In the genomic region with DNA sequence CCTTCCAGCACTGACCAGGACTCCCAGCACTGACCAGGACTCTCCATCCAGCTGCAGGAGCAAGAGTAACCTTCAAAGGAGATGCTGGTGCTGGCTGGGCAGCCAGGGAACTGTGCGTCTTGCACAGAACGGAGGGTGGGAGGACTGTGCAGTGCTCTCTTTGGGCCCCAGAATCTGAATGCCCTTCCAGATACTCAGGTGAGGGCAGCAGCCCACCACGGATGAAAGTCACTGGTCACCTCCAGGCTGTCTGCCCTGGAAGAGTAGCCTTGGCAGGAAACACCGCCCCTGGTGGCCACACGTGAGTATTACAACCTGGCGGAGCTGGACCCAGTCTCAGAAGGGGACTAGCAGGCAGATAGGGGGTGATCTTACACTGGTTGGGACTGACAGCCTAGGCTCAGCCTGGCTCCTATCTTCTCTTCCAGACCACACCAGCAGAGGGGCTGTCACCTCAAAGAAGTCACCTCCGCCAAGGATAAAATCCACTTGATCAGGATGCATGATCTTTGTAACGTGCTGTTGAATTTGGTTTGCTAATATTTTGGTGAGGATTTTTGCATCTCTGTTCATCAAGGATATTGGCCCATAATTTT, we compare ENCODE assay signal across 8 cellular contexts. TPM values are rescaled to one million over a fixed set of nuclear protein-coding genes. Genes with fewer than 3 reads are reported as not detected.
DNase-seq lines count a peak whose midpoint lies in the region; ATAC-seq, FAIRE-seq and TF ChIP-seq lines count a peak whose summit lies in the region.

No MANE protein-coding gene starts in this region.

- no peaks in the 10 kb centered on the region for H3K27me3 ChIP-seq in H1 (replicated peaks in 1 of 4; ENCODE audit: control insufficient read depth in 3 of 4, extremely low read depth in 1 of 4, insufficient read depth in 3 of 4, low read length in 3 of 4)

- H2BK5ac ChIP-seq in H1 (ENCODE audit: low read depth, low read length) = no peak overlapping the region

- H3K18ac ChIP-seq in H1 (ENCODE audit: extremely low read depth, low read length) = no peak overlapping the region

- no peak overlapping the region for H4K5ac ChIP-seq in H1 (ENCODE audit: insufficient read length, low read depth, low read length)

- in situ Hi-C loops in G401 (cut with HindIII; ENCODE audit: low sequenced_read_pairs) = no loop called here

- TF ChIP-seq EP300 in H1 (IDR thresholded peaks at IDR 0.05; ENCODE audit: borderline replicate concordance in 1 of 2, low read depth in 2 of 2, low read length in 2 of 2) = no peak

- no peaks in the 10 kb centered on the region for H4K20me1 ChIP-seq in H1 (replicated peaks in 1 of 2; ENCODE audit: control insufficient read depth in 1 of 2, insufficient read depth in 2 of 2, low read length in 2 of 2)

- no peaks in the 10 kb centered on the region for H3K79me1 ChIP-seq in H1 (ENCODE audit: low read depth, low read length)

- peak in 2 of 3 experiments; percentile 99 to 100; a peak in 3 of 4 replicates for TF ChIP-seq CTCF in H1 (IDR thresholded peaks at IDR 0.05; ENCODE audit: control extremely low read depth in 1 of 3, insufficient read depth in 1 of 3, low read depth in 1 of 3, low read length in 3 of 3)

- no peaks in the 10 kb centered on the region; the same call in 1 of the 2 replicates for H3K23me2 ChIP-seq in H1 (ENCODE audit: low read depth, low read length)

- H3K23ac ChIP-seq in H1 (ENCODE audit: insufficient read length) = no peak overlapping the region

- peak; percentile 81 for DNase-seq in G401 (ENCODE audit: low spot score)
- DNase-seq in HS-27A (ENCODE audit: low read depth) = peak; percentile 11
- DNase-seq in NOMO-1 (lab: John Stamatoyannopoulos, UW; ENCODE audit: unreplicated experiment in 2 of 2) = peak; percentile 55 to 61
- DNase-seq in activated CD8-positive, alpha-beta memory T cell treated with anti-CD3 and anti-CD28 coated beads for 1 hour (ENCODE audit: extremely low read depth in 1 of 2, low read depth in 1 of 2) = peak; percentile 15 to 58
- DNase-seq in H1 (ENCODE audit: low read depth in 1 of 2, low spot score in 2 of 2) = peak; percentile 84 to 99
- DNase-seq in mesenteric fat pad (ENCODE audit: low spot score) = peak; percentile 92
- DNase-seq in stimulated activated CD8-positive, alpha-beta memory T cell treated with anti-CD3 and anti-CD28 coated beads, Interleukin-4, amount 100 ng/mL, for 1 hour (ENCODE audit: low read depth in 2 of 2, low spot score in 1 of 2) = peak; percentile 60 to 62

- H3K14ac ChIP-seq in H1 (ENCODE audit: insufficient read length) = no peak overlapping the region

- no peak overlapping the region for H2BK20ac ChIP-seq in H1 (ENCODE audit: low read length)

- TF ChIP-seq POLR2A in H1 (IDR thresholded peaks at IDR 0.05; ENCODE audit: control extremely low read depth in 1 of 2, low read depth in 2 of 2, low read length in 2 of 2) = no peak

- peak; percentile 86 for FAIRE-seq in H1 (lab: Jason Lieb, UNC)

- H3K4me2 ChIP-seq in H1 (ENCODE audit: insufficient read depth in 1 of 2, low read depth in 2 of 2, low read length in 2 of 2) = no peak overlapping the region

- no peak for ATAC-seq in HG02981 (IDR thresholded peaks at IDR 0.05; ENCODE audit: unreplicated experiment)

- H2AFZ ChIP-seq in H1 (ENCODE audit: low read length) = 0 out of 2 replicates have a peak overlapping the region, but pooled peaks have one; percentile 52

- no peaks in the 10 kb centered on the region for H3K9me3 ChIP-seq in H1 (ENCODE audit: insufficient read depth in 2 of 2, low read depth in 1 of 2, low read length in 1 of 2)

- peak; percentile 79 to 88 for TF ChIP-seq RAD21 in H1 (IDR thresholded peaks at IDR 0.05 in 1 of 2, conservative IDR thresholded peaks at IDR 0.05 in 1 of 2; ENCODE audit: low read depth in 2 of 2, low read length in 2 of 2)

- H3K4me3 ChIP-seq in H1 (ENCODE audit: extremely low read depth in 1 of 4, insufficient read depth in 2 of 4, low read depth in 3 of 4, low read length in 4 of 4) = no peak overlapping the region

- H3K4me1 ChIP-seq in H1 (replicated peaks in 1 of 4; ENCODE audit: control insufficient read depth in 3 of 4, insufficient read depth in 4 of 4, low read length in 3 of 4) = peaks cover 0 to 10% (median 5%) of the 10 kb centered on the region in 4 experiments; a peak in 6 of 7 replicates

- H2BK120ac ChIP-seq in H1 (replicated peaks; ENCODE audit: low read depth, low read length) = no peak overlapping the region

- WGBS in H1 (ENCODE audit: extremely low coverage in 1 of 2, insufficient coverage in 1 of 2, insufficient read length in 1 of 2, insufficient replicate concordance in 2 of 2, low coverage in 1 of 2, low lambda C conversion rate in 2 of 2, missing lambda C conversion rate in 1 of 2), 2 experiments = 26% methylated on average over 8 of the region's 8 CpGs; no CpG with 5 or more reads in 1 of the 2 experiments

- no peak overlapping the region for H3K56ac ChIP-seq in H1 (replicated peaks; ENCODE audit: insufficient read length, low read depth, low read length)

- POLR2A ChIA-PET in H1 (lab: Charles Lee; ENCODE audit: partially characterized antibody) = interaction anchor here (1.0 to 1.7 kb wide), 4 partner anchors 9 to 395 kb away, joined by 3 to 5 read pairs (median 4); partner anchors contain the start of genes MED22 and RPL7A

- H4K91ac ChIP-seq in H1 (replicated peaks; ENCODE audit: insufficient read length, low read length) = peak overlapping the region; percentile 58

- no peak overlapping the region; the same call in 1 of the 2 replicates for H4K8ac ChIP-seq in H1 (ENCODE audit: extremely low read depth, insufficient read depth, low read length)

- no peak overlapping the region for H3K9ac ChIP-seq in H1 (replicated peaks in 1 of 4; ENCODE audit: extremely low read depth in 1 of 4, low read depth in 3 of 4, low read length in 3 of 4)

- CTCF ChIA-PET in H1 (lab: Charles Lee; ENCODE audit: partially characterized antibody) = interaction anchor here (0.5 to 4.7 kb wide), 58 partner anchors 9 to 414 kb away, joined by 3 to 39 read pairs (median 4); partner anchors contain the start of gene ADAMTSL2

- no peaks in the 10 kb centered on the region for H3K36me3 ChIP-seq in H1 (ENCODE audit: control insufficient read depth in 2 of 4, insufficient read depth in 4 of 4, low read length in 3 of 4)

- H3K79me2 ChIP-seq in H1 (ENCODE audit: control insufficient read depth in 1 of 2, insufficient read depth in 2 of 2, low read length in 2 of 2) = no peaks in the 10 kb centered on the region

- no peak overlapping the region for H3K4ac ChIP-seq in H1 (replicated peaks; ENCODE audit: insufficient read length, low read depth, low read length)

- H3K27ac ChIP-seq in H1 (ENCODE audit: low read depth, low read length) = no peak overlapping the region

- H2BK12ac ChIP-seq in H1 (ENCODE audit: low read depth, low read length) = no peak overlapping the region; the same call in 1 of the 2 replicates

- H2AK5ac ChIP-seq in H1 (ENCODE audit: low read depth, low read length) = no peak overlapping the region

- no peak overlapping the region for H2BK15ac ChIP-seq in H1 (ENCODE audit: low read length)

TF ChIP-seq in H1, 55 proteins besides CTCF, POLR2A, EP300 and RAD21 (continues in another document):
- TF ChIP-seq SAP30 (IDR thresholded peaks at IDR 0.05; ENCODE audit: insufficient read depth, insufficient replicate concordance, low read length) = no peak
- no peak for TF ChIP-seq TEAD4 (IDR thresholded peaks at IDR 0.05; ENCODE audit: low read depth, low read length)
- peak; percentile 16; the same call in 1 of the 2 replicates for TF ChIP-seq SP1 (IDR thresholded peaks at IDR 0.05; ENCODE audit: low read depth, low read length)
- no peak for TF ChIP-seq KDM1A (IDR thresholded peaks at IDR 0.05; ENCODE audit: borderline replicate concordance, low read length)
- TF ChIP-seq POU5F1 (IDR thresholded peaks at IDR 0.05; ENCODE audit: low read depth, low read length) = no peak
- TF ChIP-seq E2F6 (IDR thresholded peaks at IDR 0.05) = no peak
- peak; percentile 59 for TF ChIP-seq MAX (IDR thresholded peaks at IDR 0.05)
- TF ChIP-seq GABPA (IDR thresholded peaks at IDR 0.05; ENCODE audit: borderline replicate concordance, insufficient read depth, low read length) = no peak; the same call in 1 of the 2 replicates
- no peak for TF ChIP-seq CEBPB (IDR thresholded peaks at IDR 0.05; ENCODE audit: low read depth, low read length)
- no peak for TF ChIP-seq TCF12 (IDR thresholded peaks at IDR 0.05; ENCODE audit: low read depth, low read length)
- 0 out of 2 replicates have a peak, but pooled peaks have one; percentile 40 for TF ChIP-seq JUND (IDR thresholded peaks at IDR 0.05; ENCODE audit: low read length)
- TF ChIP-seq CBX8 (IDR thresholded peaks at IDR 0.05; ENCODE audit: borderline replicate concordance, low read depth, low read length) = no peak
- no peak for TF ChIP-seq RNF2 (IDR thresholded peaks at IDR 0.05; ENCODE audit: borderline replicate concordance, low read depth, low read length, missing control alignments, poor library complexity, severe bottlenecking)
- no peak for TF ChIP-seq CTBP2 (IDR thresholded peaks at IDR 0.05; ENCODE audit: borderline replicate concordance, insufficient read depth, insufficient read length, low read length)
- TF ChIP-seq CHD2 (IDR thresholded peaks at IDR 0.05; ENCODE audit: low read length) = no peak
- no peak for TF ChIP-seq CHD1 (IDR thresholded peaks at IDR 0.05; ENCODE audit: low read depth, low read length)
- no peak for TF ChIP-seq JUN (IDR thresholded peaks at IDR 0.05; ENCODE audit: low read depth, low read length)

RNA-seq across cellular contexts. Expression of gene SARDH, which starts 4.8 kb away (rescaled TPM):
- 13.2 and 17.3 TPM in 2 replicates for total RNA-seq in G401 (2014; rRNA removed; shearing (Covaris generic))
- 7.3 and 7.4 TPM in 2 replicates for total RNA-seq in H1 (2021; fragmentation: NEBNext Ultra II Directional; extraction: Animal tissue kit (Norgen Biotek cat#: 25700))
- polyA plus RNA-seq in H1 (2011; rRNA removed) = 6.4 and 13.1 TPM in 2 replicates
- 5.6 TPM for polyA plus RNA-seq in H1 (2011; cell fraction: cytosol; rRNA removed)
- 17.1 TPM for polyA plus RNA-seq in H1 (2011; cell fraction: nucleus; rRNA removed)
- 5.6 to 9.3 TPM (median 7.0 TPM) in 4 replicates for polyA plus RNA-seq in H1 (2012, experiment 1 of 2)
- 5.9 TPM for polyA plus RNA-seq in H1 (2012, experiment 2 of 2)
- 5.1 TPM for polyA plus RNA-seq in H1 (2013, experiment 1 of 2)
- 4.7 TPM for polyA plus RNA-seq in H1 (2013, experiment 2 of 2)
- 4.9 and 5.6 TPM in 2 replicates for polyA minus RNA-seq in H1 (2011; rRNA and poly(A)+ RNA removed)
- polyA minus RNA-seq in H1 (2011; cell fraction: cytosol; rRNA and poly(A)+ RNA removed) = 5.4 TPM
- 9.3 TPM for polyA minus RNA-seq in H1 (2011; cell fraction: nucleus; rRNA and poly(A)+ RNA removed)
- total RNA-seq in mesenteric fat pad = 0.87 TPM

Comparison
In these comparisons a context has a peak if more than half of its experiments do, and no peak if none do; other contexts are left out.
1. DNase-seq: peak in every context shown above with its lines; median percentile 92 in mesenteric fat pad; 92 in H1; 81 in G401; 61 in stimulated activated CD8-positive, alpha-beta memory T cell treated with anti-CD3 and anti-CD28 coated beads, Interleukin-4, amount 100 ng/mL, for 1 hour; 58 in NOMO-1; 36 in activated CD8-positive, alpha-beta memory T cell treated with anti-CD3 and anti-CD28 coated beads for 1 hour; 11 in HS-27A.